Comparison of ENCODE assay signal across 29 cellular contexts in the genomic region with DNA sequence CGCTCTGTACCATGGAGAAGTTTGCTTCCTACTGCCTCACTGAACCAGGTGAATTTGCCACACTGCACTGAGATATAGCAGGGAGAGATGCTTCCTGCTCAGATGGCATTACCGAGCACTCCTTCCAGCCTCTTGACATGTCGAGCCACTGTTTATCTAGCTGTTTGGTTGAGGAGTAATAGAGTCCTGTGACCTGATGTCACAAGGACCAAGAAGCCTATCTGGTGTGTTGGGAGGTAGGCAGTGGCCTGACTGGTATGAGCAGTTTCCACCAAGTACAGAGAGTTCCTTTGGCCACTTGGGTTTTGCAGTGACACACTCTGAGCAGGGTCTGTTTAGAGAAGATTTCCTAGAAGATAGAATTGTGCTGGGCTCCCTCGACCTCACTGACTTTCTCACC. TPM values are rescaled to one million over a fixed set of nuclear protein-coding genes. Genes with fewer than 3 reads are reported as not detected.
DNase-seq lines count a peak whose midpoint lies in the region; FAIRE-seq and TF ChIP-seq lines count a peak whose summit lies in the region.
"Had no signal": no experiment of that assay in that cellular context is flagged by ENCODE, and none has a peak within 500 bp of the region (broad histone marks: within the 10 kb centered on the region; RNA-seq: fewer than 3 reads in every experiment).

No MANE protein-coding gene starts in this region.

- intact Hi-C loops in prostate gland (cut with DNase I): no loop called here

- 77% methylated on average over 4 of the region's 4 CpGs for WGBS in prostate gland

- no peak for TF ChIP-seq CTCF in LNCaP clone FGC (IDR thresholded peaks at IDR 0.05; ENCODE audit: control insufficient read depth, extremely low read depth, insufficient read depth)
- TF ChIP-seq CTCF in prostate gland (IDR thresholded peaks at IDR 0.05): no peak

- H3K27me3 Mint-ChIP-seq in immature natural killer cell (ENCODE audit: low read depth in 3 of 3): peaks cover 0 to 2% (median 0%) of the 10 kb centered on the region in 3 donors
- H3K27me3 Mint-ChIP-seq: CD4-positive, alpha-beta memory T cell had no signal

- no peak overlapping the region for H3K27ac ChIP-seq in epithelial cell of prostate
- H3K27ac ChIP-seq in prostate gland: peak overlapping the region; percentile 52 to 53
- H3K27ac ChIP-seq: 22Rv1, BLaER1, HL-60 had no signal

- H3K4me3 Mint-ChIP-seq in immature natural killer cell: no peak overlapping the region
- H3K4me3 Mint-ChIP-seq: CD4-positive, alpha-beta memory T cell; GM23338 had no signal

- H3K9me3 Mint-ChIP-seq in immature natural killer cell: no peaks in the 10 kb centered on the region
- H3K9me3 Mint-ChIP-seq: GM23338 had no signal

- FAIRE-seq in RCC 7860 (lab: Jason Lieb, UNC): no peak
- FAIRE-seq: GM18507, HepG2, K562 had no signal

- H3K9me3 ChIP-seq in prostate gland: no peaks in the 10 kb centered on the region
- H3K9me3 ChIP-seq: BLaER1 had no signal

- H3K27ac Mint-ChIP-seq in immature natural killer cell: peak overlapping the region in 1 of 6 donors; percentile 2
- H3K27ac Mint-ChIP-seq: GM23338 had no signal

- DNase-seq in DMS53 (lab: John Stamatoyannopoulos, UW) (peak; percentile 45), DMS53 treated with DMSO at 0.1 percent for 48 hours (lab: John Stamatoyannopoulos, UW; ENCODE audit: unreplicated experiment) (no peak), LNCaP clone FGC (ENCODE audit: low read depth) (peak; percentile 77), epithelial cell of prostate (ENCODE audit: low read depth, low spot score) (peak; percentile 14), prostate gland (ENCODE audit: low spot score) (peak; percentile 43), RCC 7860 (ENCODE audit: low spot score) (no peak), immature natural killer cell (no peak), DMS79 (lab: John Stamatoyannopoulos, UW) (no peak)
- DNase-seq: ACHN; CD4-positive, alpha-beta memory T cell; GDM1; HCEC 1CT; NCI-H1092 treated with DMSO at 0.1 percent for 48 hours; NCI-H1436 treated with DMSO at 0.1 percent for 48 hours; NCI-H2029; NCI-H226; NCI-H510A treated with DMSO at 0.1 percent for 48 hours; NCI-H774; NK-92 treated with Interleukin-12 subunit alpha and Interleukin-12 subunit beta, amount 100 ng/mL, for 24 hours; SIG-M5 had no signal

- peaks cover 6 to 24% of the 10 kb centered on the region in 2 donors for H3K4me1 Mint-ChIP-seq in immature natural killer cell

- H3K4me1 ChIP-seq in prostate gland (replicated peaks): peaks cover 2% of the 10 kb centered on the region

- no peaks in the 10 kb centered on the region for H3K27me3 ChIP-seq in prostate gland (replicated peaks; ENCODE audit: insufficient read depth)
- H3K27me3 ChIP-seq: BLaER1 had no signal

- H3K4me3 ChIP-seq in LNCaP clone FGC (ENCODE audit: low read depth, low read length) (no peak overlapping the region), prostate gland (no peak overlapping the region)
- H3K4me3 ChIP-seq: BLaER1, GM23338, K562 had no signal

- TF ChIP-seq POLR2A in prostate gland (IDR thresholded peaks at IDR 0.05): no peak

- H3K36me3 ChIP-seq in prostate gland: peaks cover 0 to 3% of the 10 kb centered on the region in 2 donors

- H3K36me3 Mint-ChIP-seq in immature natural killer cell: peaks cover 10 to 35% (median 14%) of the 10 kb centered on the region in 3 donors

RNA-seq across cellular contexts. Expression of a gene that starts 5.2 kb away (rescaled TPM):
- 10 to 100 TPM; 39.4 to 46.1 TPM for total RNA-seq in prostate gland
- 10 to 100 TPM; 16.3 to 34.4 (median 22.7) TPM for polyA plus RNA-seq in immature natural killer cell

RNA-seq across cellular contexts. Expression of a gene that starts 5.4 kb away (rescaled TPM):
- total RNA-seq in prostate gland: 10 to 100 TPM; 48.5 to 59.7 TPM
- polyA plus RNA-seq in immature natural killer cell: 100 to 1,000 TPM in 2 of 3 donors, 10 to 100 TPM in 1; 92.7 to 116 (median 106) TPM

RNA-seq across cellular contexts. Expression of a gene that starts 17.6 kb away (rescaled TPM):
- 10 to 100 TPM in 1 of 2 donors, 1 to 10 TPM in 1; 7.8 to 14.5 TPM for total RNA-seq in prostate gland
- not detected for polyA plus RNA-seq in immature natural killer cell
- total RNA-seq: HepG2, HT-29, LHCN-M2 had no signal
- polyA plus RNA-seq: HepG2 had no signal

RNA-seq across cellular contexts. Expression of a gene that starts 34.1 kb away (rescaled TPM):
- 10 to 100 TPM; 67.6 to 80.8 TPM for total RNA-seq in prostate gland
- polyA plus RNA-seq in immature natural killer cell: 100 to 1,000 TPM in 1 of 3 donors, 10 to 100 TPM in 2; 76.2 to 110 (median 78.1) TPM

RNA-seq across cellular contexts. Expression of a gene that starts 34.8 kb away (rescaled TPM):
- 10 to 100 TPM; 44.4 to 61.9 TPM for total RNA-seq in prostate gland
- polyA plus RNA-seq in immature natural killer cell: 10 to 100 TPM in 2 of 3 donors, 1 to 10 TPM in 1; 6.9 to 16.7 (median 11.4) TPM

Comparison
In these comparisons a context has a peak if more than half of its experiments do, and no peak if none do; other contexts are left out.
1. DNase-seq: peak in DMS53 (single experiment), LNCaP clone FGC (single experiment), epithelial cell of prostate (single experiment) and prostate gland (single experiment); none in DMS53 treated with DMSO at 0.1 percent for 48 hours (single experiment), RCC 7860 (single experiment), immature natural killer cell (0 of 3) and DMS79 (single experiment).